ENCODE assay signal across 8 cellular contexts in genomic region chr3:194306109-194306686, GRCh38. TPM values are rescaled to one million over a fixed set of nuclear protein-coding genes. Genes with fewer than 3 reads are reported as not detected.
A peak's percentile ranks its signal among the peaks of the same experiment; 100 is the strongest.
DNase-seq lines count a peak whose midpoint lies in the region; ATAC-seq and TF ChIP-seq lines count a peak whose summit lies in the region.

No MANE protein-coding gene starts in this region.

- H3K27ac ChIP-seq in Peyer's patch: peak overlapping the region in 1 of 4 donors; percentile 18

- TF ChIP-seq POLR2A in GM19099 (IDR thresholded peaks at IDR 0.05; ENCODE audit: extremely low read depth, insufficient read length, low read depth) (peak; percentile 50), Peyer's patch (IDR thresholded peaks at IDR 0.05) (no peak)

- H3K4me1 ChIP-seq in Peyer's patch: peaks cover 0 to 11% (median 0%) of the 10 kb centered on the region in 4 donors

- DNase-seq in Peyer's patch: peak in 2 of 3 donors; percentile 67 to 77
- DNase-seq in effector CD8-positive, alpha-beta T cell (lab: John Stamatoyannopoulos, UW): peak; percentile 9
- DNase-seq in NCI-H774 (lab: John Stamatoyannopoulos, UW): no peak
- DNase-seq in MG63: no peak
- no peak for DNase-seq in iPS-NIHi11 (ENCODE audit: low spot score)
- no peak for DNase-seq in COLO829 (ENCODE audit: low spot score)

- no peak for TF ChIP-seq CTCF in Peyer's patch (IDR thresholded peaks at IDR 0.05)

- H3K36me3 ChIP-seq in Peyer's patch (no peaks in the 10 kb centered on the region), MG63 (no peaks in the 10 kb centered on the region)

- peak; percentile 29 for ATAC-seq in HG02973 (IDR thresholded peaks at IDR 0.05; ENCODE audit: unreplicated experiment)

- H3K4me3 ChIP-seq in Peyer's patch (no peak overlapping the region), MG63 (no peak overlapping the region)

- H3K27me3 ChIP-seq in Peyer's patch (no peaks in the 10 kb centered on the region), MG63 (no peaks in the 10 kb centered on the region)

- H3K9me3 ChIP-seq in Peyer's patch (no peaks in the 10 kb centered on the region), MG63 (no peaks in the 10 kb centered on the region)

RNA-seq across cellular contexts. Expression of gene CPN2, which starts 44.9 kb away (rescaled TPM):
- not detected for total RNA-seq in Peyer's patch
- not detected in 2 replicates for total RNA-seq in MG63 (2014; rRNA removed; shearing (Covaris generic); ENCODE audit: low replicate concordance)

Comparison
In these comparisons a context has a peak if more than half of its experiments do, and no peak if none do; other contexts are left out.
1. DNase-seq: peak in Peyer's patch (2 of 3) and effector CD8-positive, alpha-beta T cell (single experiment); none in NCI-H774 (single experiment), MG63 (single experiment), iPS-NIHi11 (single experiment) and COLO829 (single experiment).